8 cellular contexts compared by ENCODE assay signal in genomic region chr11:1832181-1832988, GRCh38. TPM values are rescaled to one million over a fixed set of nuclear protein-coding genes. Genes with fewer than 3 reads are reported as not detected.
DNase-seq lines count a peak whose midpoint lies in the region; ATAC-seq and TF ChIP-seq lines count a peak whose summit lies in the region.

No MANE protein-coding gene starts in this region.

- H3K27ac ChIP-seq in naive thymus-derived CD4-positive, alpha-beta T cell (ENCODE audit: low read depth, low read length), result no peak overlapping the region
- no peak overlapping the region for H3K27ac ChIP-seq in testis

- peaks cover 6% of the 10 kb centered on the region for H3K27me3 Mint-ChIP-seq in endothelial cell (ENCODE audit: unreplicated experiment)
- H3K27me3 Mint-ChIP-seq in naive thymus-derived CD4-positive, alpha-beta T cell, result peaks cover 0 to 11% (median 5%) of the 10 kb centered on the region in 5 donors

- ATAC-seq in naive thymus-derived CD4-positive, alpha-beta T cell, result peak; percentile 77
- ATAC-seq in GM18858 (IDR thresholded peaks at IDR 0.05; ENCODE audit: unreplicated experiment) (no peak), HG02798 (IDR thresholded peaks at IDR 0.05; ENCODE audit: poor library complexity, unreplicated experiment) (no peak)

- 16 to 28% methylated on average over 18 to 44 of the region's 45 CpGs for WGBS in testis, 2 donors

- POLR2A ChIA-PET in naive thymus-derived CD4-positive, alpha-beta T cell (lab: Charles Lee), result interaction anchor here (1.1 to 3.0 kb wide), 2 partner anchors 20 to 138 kb away, joined by 3 to 20 read pairs; no protein-coding TSS in a partner anchor

- no peaks in the 10 kb centered on the region for H3K9me3 ChIP-seq in naive thymus-derived CD4-positive, alpha-beta T cell (ENCODE audit: control insufficient read depth in 2 of 3, low read length in 3 of 3)
- H3K9me3 ChIP-seq in testis, result no peaks in the 10 kb centered on the region

- no peak overlapping the region for H3K4me3 Mint-ChIP-seq in endothelial cell (ENCODE audit: unreplicated experiment)
- H3K4me3 Mint-ChIP-seq in naive thymus-derived CD4-positive, alpha-beta T cell, result peak overlapping the region in 2 of 10 donors; percentile 20 to 42

- no peaks in the 10 kb centered on the region for H3K27me3 ChIP-seq in naive thymus-derived CD4-positive, alpha-beta T cell (ENCODE audit: control insufficient read depth in 2 of 2, insufficient read depth in 2 of 2, low read length in 2 of 2)
- H3K27me3 ChIP-seq in testis, result no peaks in the 10 kb centered on the region

- no peak overlapping the region for H3K4me3 ChIP-seq in naive thymus-derived CD4-positive, alpha-beta T cell (ENCODE audit: low read length)
- H3K4me3 ChIP-seq in testis, result peak overlapping the region in 1 of 2 donors; percentile 15

- TF ChIP-seq CTCF in endothelial cell (IDR thresholded peaks at IDR 0.05; ENCODE audit: unreplicated experiment) (peak; percentile 99), testis (IDR thresholded peaks at IDR 0.05) (peak; percentile 97 to 99 (median 99))

- TF ChIP-seq POLR2A in testis (IDR thresholded peaks at IDR 0.05), result no peak

- no peaks in the 10 kb centered on the region for H3K36me3 ChIP-seq in naive thymus-derived CD4-positive, alpha-beta T cell (ENCODE audit: control insufficient read depth in 2 of 3, insufficient read depth in 3 of 3, low read length in 3 of 3)
- no peaks in the 10 kb centered on the region for H3K36me3 ChIP-seq in testis (ENCODE audit: low read depth, missing control alignments)

- DNase-seq in Daoy (ENCODE audit: low read depth) (peak; percentile 63), LoVo (ENCODE audit: low spot score) (peak; percentile 40), endothelial cell (ENCODE audit: low spot score) (peak; percentile 74), testis (peak; percentile 70)
- peak; percentile 20 for DNase-seq in activated CD8-positive, alpha-beta memory T cell treated with anti-CD3 and anti-CD28 coated beads, Interleukin-2, amount 50 U/mL, for 1 hour (ENCODE audit: extremely low read depth)
- DNase-seq in naive thymus-derived CD4-positive, alpha-beta T cell, result peak; percentile 44 to 86 (median 62)

- CTCF ChIA-PET in naive thymus-derived CD4-positive, alpha-beta T cell (lab: Charles Lee), result interaction anchor here (0.6 to 7.8 kb wide), 24 partner anchors 16 to 539 kb away, joined by 3 to 229 read pairs (median 3); partner anchors contain the start of gene KRTAP5-6

- no peaks in the 10 kb centered on the region for H3K4me1 ChIP-seq in naive thymus-derived CD4-positive, alpha-beta T cell (ENCODE audit: control insufficient read depth in 2 of 2, insufficient read depth in 2 of 2, low read length in 2 of 2)
- H3K4me1 ChIP-seq in testis, result peaks cover 7% of the 10 kb centered on the region

- H3K36me3 Mint-ChIP-seq in endothelial cell (ENCODE audit: low read depth, unreplicated experiment), result no peaks in the 10 kb centered on the region
- H3K36me3 Mint-ChIP-seq in naive thymus-derived CD4-positive, alpha-beta T cell, result no peaks in the 10 kb centered on the region

- no peaks in the 10 kb centered on the region for H3K9me3 Mint-ChIP-seq in endothelial cell (ENCODE audit: unreplicated experiment)
- no peaks in the 10 kb centered on the region for H3K9me3 Mint-ChIP-seq in naive thymus-derived CD4-positive, alpha-beta T cell

- no peaks in the 10 kb centered on the region for H3K4me1 Mint-ChIP-seq in endothelial cell (ENCODE audit: unreplicated experiment)
- H3K4me1 Mint-ChIP-seq in naive thymus-derived CD4-positive, alpha-beta T cell, result peaks cover 0 to 1% (median 0%) of the 10 kb centered on the region in 7 donors

- intact Hi-C loops in naive thymus-derived CD4-positive, alpha-beta T cell (cut with micrococcal nuclease), result loop anchor here (1.0 kb wide), 4 partner anchors 69 to 180 kb away; partner anchors contain the start of gene CTSD (in 1 of the 2)
- intact Hi-C loops in testis (cut with DNase I; ENCODE audit: low total_unique reads), result loop anchor here (5.0 to 10.0 kb wide), 3 partner anchors 140 to 322 kb away; no protein-coding TSS in a partner anchor

- no peak overlapping the region for H3K27ac Mint-ChIP-seq in endothelial cell (ENCODE audit: unreplicated experiment)
- H3K27ac Mint-ChIP-seq in naive thymus-derived CD4-positive, alpha-beta T cell, result peak overlapping the region in 1 of 9 donors; percentile 14

RNA-seq across cellular contexts. Expression of gene SYT8, which starts 2.4 kb away (rescaled TPM):
- not detected in 2 replicates for total RNA-seq in Daoy (2014; rRNA removed; shearing (Covaris generic))
- total RNA-seq in endothelial cell (ENCODE audit: unreplicated experiment) (not detected), testis (1 to 10 TPM; 1.7 to 2.7 TPM)
- total RNA-seq in naive thymus-derived CD4-positive, alpha-beta T cell, result not detected
- polyA plus RNA-seq in naive thymus-derived CD4-positive, alpha-beta T cell, result not detected
- 0.98 TPM for polyA plus RNA-seq in testis (ENCODE audit: insufficient read depth, low read depth, low replicate concordance)

RNA-seq across cellular contexts. Expression of gene TNNI2, which starts 6.4 kb away (rescaled TPM):
- total RNA-seq in Daoy (2014; rRNA removed; shearing (Covaris generic)), result not detected in 2 replicates
- total RNA-seq in endothelial cell (ENCODE audit: unreplicated experiment) (not detected), testis (not detected)
- total RNA-seq in naive thymus-derived CD4-positive, alpha-beta T cell, result 1 to 10 TPM in 1 of 5 experiments, under 1 TPM in 1, not detected in 3; 0.61 to 8.8 TPM
- polyA plus RNA-seq in naive thymus-derived CD4-positive, alpha-beta T cell, result under 1 TPM in 1 of 2 donors, not detected in 1; 0.46 TPM
- polyA plus RNA-seq in testis (ENCODE audit: insufficient read depth, low read depth, low replicate concordance), result 8.6 TPM

RNA-seq across cellular contexts. Expression of gene LSP1, which starts 20.5 kb away (rescaled TPM):
- total RNA-seq in Daoy (2014; rRNA removed; shearing (Covaris generic)), result 3.8 and 6.5 TPM in 2 replicates
- total RNA-seq in endothelial cell (ENCODE audit: unreplicated experiment), result not detected
- 100 to 1,000 TPM; 248 to 578 (median 289) TPM for total RNA-seq in naive thymus-derived CD4-positive, alpha-beta T cell
- polyA plus RNA-seq in naive thymus-derived CD4-positive, alpha-beta T cell, result 100 to 1,000 TPM; 295 to 394 TPM
- total RNA-seq in testis, result 10 to 100 TPM; 13.0 to 19.9 TPM
- polyA plus RNA-seq in testis (ENCODE audit: insufficient read depth, low read depth, low replicate concordance), result 50.1 TPM

RNA-seq across cellular contexts. Expression of gene PRR33, which starts 59.3 kb away (rescaled TPM):
- not detected in 2 replicates for total RNA-seq in Daoy (2014; rRNA removed; shearing (Covaris generic))
- total RNA-seq in endothelial cell (ENCODE audit: unreplicated experiment) (not detected), testis (under 1 TPM in 1 of 2 donors, not detected in 1; 0.06 TPM)
- under 1 TPM in 2 of 5 experiments, not detected in 3; 0.07 to 0.10 TPM for total RNA-seq in naive thymus-derived CD4-positive, alpha-beta T cell
- polyA plus RNA-seq in naive thymus-derived CD4-positive, alpha-beta T cell, result under 1 TPM in 1 of 2 donors, not detected in 1; 0.17 TPM
- not detected for polyA plus RNA-seq in testis (ENCODE audit: insufficient read depth, low read depth, low replicate concordance)

Comparison
In these comparisons a context has a peak if more than half of its experiments do, and no peak if none do; other contexts are left out.
1. DNase-seq: peak in every context shown above with its lines; median percentile 74 in endothelial cell; 70 in testis; 63 in Daoy; 62 in naive thymus-derived CD4-positive, alpha-beta T cell; 40 in LoVo; 20 in activated CD8-positive, alpha-beta memory T cell treated with anti-CD3 and anti-CD28 coated beads, Interleukin-2, amount 50 U/mL, for 1 hour.
2. RNA of gene LSP1, which starts 20.5 kb away (total RNA-seq): 248 to 578 TPM in naive thymus-derived CD4-positive, alpha-beta T cell; 13.0 to 19.9 TPM in testis, 3.8 to 6.5 TPM in Daoy and not detected in endothelial cell (single experiment); every median in the first group is over 10 times any median in the second.